In the genomic region with DNA sequence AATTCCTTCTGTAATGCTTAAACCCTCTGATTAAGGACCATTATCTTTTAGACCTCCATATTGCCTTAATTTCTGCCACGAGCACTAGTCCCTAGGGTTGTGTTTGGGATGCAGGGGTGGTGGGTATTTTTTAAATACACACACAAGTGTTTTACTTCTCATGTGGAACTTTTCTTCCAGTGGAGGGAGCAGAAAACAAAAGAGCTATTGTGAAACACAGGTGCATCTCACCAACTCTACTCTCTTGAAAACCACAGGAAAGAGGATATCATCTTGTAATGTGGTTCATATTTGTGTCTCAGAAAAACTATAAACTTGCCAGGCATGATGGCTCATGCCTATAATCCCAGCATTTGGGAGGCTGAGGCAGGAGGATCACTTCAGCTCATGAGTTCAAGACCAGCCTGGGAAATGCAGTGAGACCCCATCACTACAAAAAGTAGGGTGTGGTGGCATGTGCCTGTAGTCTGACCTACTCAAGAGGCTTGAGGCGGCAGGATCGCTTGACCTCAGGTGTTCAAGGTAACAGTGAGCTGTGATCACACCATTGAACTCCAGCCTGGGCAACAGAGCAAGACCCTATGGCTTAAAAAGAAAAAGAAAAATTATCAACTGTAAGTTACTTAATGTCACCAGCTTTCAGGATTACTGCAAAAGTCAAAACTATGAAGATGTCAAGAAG, we compare ENCODE assay signal across 20 cellular contexts. TPM values are rescaled to one million over a fixed set of nuclear protein-coding genes. Genes with fewer than 3 reads are reported as not detected.
DNase-seq lines count a peak whose midpoint lies in the region; ATAC-seq and TF ChIP-seq lines count a peak whose summit lies in the region.
"Had no signal": no experiment of that assay in that cellular context is flagged by ENCODE, and none has a peak within 500 bp of the region (broad histone marks: within the 10 kb centered on the region; RNA-seq: fewer than 3 reads in every experiment).

No MANE protein-coding gene starts in this region.

- in situ Hi-C loops in mammary epithelial cell (cut with MboI; ENCODE audit: low sequenced_read_pairs in 2 of 2): loop anchor here in 1 of 2 donors (25.0 kb wide), 1 partner anchor 247 kb away; no protein-coding TSS in a partner anchor
- in situ Hi-C loops in gastrocnemius medialis (cut with MboI; ENCODE audit: low sequenced_read_pairs in 4 of 4): loop anchor here in 1 of 4 donors (10.0 kb wide), 1 partner anchor 85 kb away; no protein-coding TSS in a partner anchor

- H3K9ac ChIP-seq in mammary epithelial cell (ENCODE audit: insufficient read depth, low read length): no peak overlapping the region

- H3K79me2 ChIP-seq in mammary epithelial cell (ENCODE audit: insufficient read depth, low read length): no peaks in the 10 kb centered on the region

- ATAC-seq in WTC11 (no peak), gastrocnemius medialis (no peak), GM21825 (IDR thresholded peaks at IDR 0.05; ENCODE audit: unreplicated experiment) (no peak), HG03378 (IDR thresholded peaks at IDR 0.05; ENCODE audit: unreplicated experiment) (no peak), GM18502 (IDR thresholded peaks at IDR 0.05; ENCODE audit: poor library complexity, unreplicated experiment) (no peak)
- ATAC-seq: T-cell had no signal

- H3K4me3 Mint-ChIP-seq in MCF 10A (ENCODE audit: unreplicated experiment) (no peak overlapping the region), WTC11 (no peak overlapping the region)
- H3K4me3 Mint-ChIP-seq: T-cell had no signal

- H3K4me3 ChIP-seq in mammary epithelial cell (replicated peaks in 1 of 3; ENCODE audit: insufficient read depth in 1 of 3, low read depth in 2 of 3, low read length in 3 of 3): no peak overlapping the region
- H3K4me3 ChIP-seq in Jurkat, Clone E6-1 (ENCODE audit: low read length): no peak overlapping the region
- no peak overlapping the region for H3K4me3 ChIP-seq in gastrocnemius medialis
- H3K4me3 ChIP-seq: MG63, PC-9, SJSA1 had no signal

- H3K9me3 Mint-ChIP-seq in MCF 10A (ENCODE audit: unreplicated experiment): no peaks in the 10 kb centered on the region
- H3K9me3 Mint-ChIP-seq in WTC11: no peaks in the 10 kb centered on the region
- H3K9me3 Mint-ChIP-seq: T-cell had no signal

- peaks cover 2% of the 10 kb centered on the region for H3K27me3 ChIP-seq in mammary epithelial cell (ENCODE audit: insufficient read depth, low read length)
- no peaks in the 10 kb centered on the region for H3K27me3 ChIP-seq in gastrocnemius medialis
- H3K27me3 ChIP-seq: MG63, SJSA1 had no signal

- CTCF ChIA-PET in mammary epithelial cell (lab: Charles Lee; ENCODE audit: low non-redundant PET): interaction anchor here (0.6 kb wide), 1 partner anchor 37 kb away, joined by 3 read pairs; no protein-coding TSS in a partner anchor
- CTCF ChIA-PET in MCF 10A (lab: Yijun Ruan, JAX): interaction anchor here (1.0 to 1.1 kb wide), 2 partner anchors 9 to 11 kb away, joined by 3 read pairs; no protein-coding TSS in a partner anchor
- CTCF ChIA-PET in WTC11 (lab: Charles Lee): no interaction called here

- dilution Hi-C loops in mammary epithelial cell (cut with HindIII; ENCODE audit: low sequenced_read_pairs): loop anchor here (10.0 kb wide), 1 partner anchor 105 kb away; no protein-coding TSS in a partner anchor

- POLR2A ChIA-PET in MCF 10A (lab: Yijun Ruan, JAX) (no interaction called here), WTC11 (lab: Charles Lee) (no interaction called here)

- H3K4me2 ChIP-seq in mammary epithelial cell (ENCODE audit: insufficient read depth, low read depth, low read length): no peak overlapping the region
- H3K4me2 ChIP-seq: PC-9 had no signal

- H3K36me3 ChIP-seq in mammary epithelial cell (ENCODE audit: insufficient read depth, low read length): no peaks in the 10 kb centered on the region
- no peaks in the 10 kb centered on the region for H3K36me3 ChIP-seq in gastrocnemius medialis
- H3K36me3 ChIP-seq: MG63, SJSA1 had no signal

- no peak for TF ChIP-seq POLR2A in gastrocnemius medialis (IDR thresholded peaks at IDR 0.05)

- no peak overlapping the region for H2AFZ ChIP-seq in mammary epithelial cell (ENCODE audit: low read depth, low read length)
- H2AFZ ChIP-seq: PC-9 had no signal

- H3K27ac ChIP-seq in mammary epithelial cell (ENCODE audit: insufficient read depth, low read depth, low read length) (no peak overlapping the region), gastrocnemius medialis (peak overlapping the region in 3 of 4 donors; percentile 63 to 81 (median 67))
- H3K27ac ChIP-seq: PC-9, SJSA1 had no signal

- peak; percentile 22 for DNase-seq in mammary epithelial cell
- no peak for DNase-seq in MCF 10A (ENCODE audit: unreplicated experiment)
- DNase-seq in Jurkat, Clone E6-1 (ENCODE audit: low read depth, low spot score): peak; percentile 50
- DNase-seq in WTC11 (ENCODE audit: low spot score): no peak
- DNase-seq in gastrocnemius medialis: no peak
- DNase-seq: Calu3, HCEC 1CT, MG63, NCI-H2029, NCI-H2227 treated with DMSO at 0.1 percent for 48 hours, NCI-H748 treated with DMSO at 0.1 percent for 48 hours, PC-9, Right ventricle myocardium superior, RPMI8226, T-cell had no signal

- H3K9me3 ChIP-seq in mammary epithelial cell (replicated peaks; ENCODE audit: insufficient read depth, low read length) (no peaks in the 10 kb centered on the region), gastrocnemius medialis (no peaks in the 10 kb centered on the region)
- H3K9me3 ChIP-seq: MG63, SJSA1 had no signal

- H4K20me1 ChIP-seq in mammary epithelial cell (ENCODE audit: insufficient read depth, low read length): no peaks in the 10 kb centered on the region

- WGBS in mammary epithelial cell (ENCODE audit: low coverage, missing lambda C conversion rate): 83% methylated on average over 3 of the region's 3 CpGs

- H3K36me3 Mint-ChIP-seq in MCF 10A (ENCODE audit: insufficient read depth, unreplicated experiment) (no peaks in the 10 kb centered on the region), WTC11 (no peaks in the 10 kb centered on the region)

- no peak for TF ChIP-seq CTCF in mammary epithelial cell (conservative IDR thresholded peaks at IDR 0.05 in 1 of 2, IDR thresholded peaks at IDR 0.05 in 1 of 2; ENCODE audit: extremely low read depth in 1 of 2, insufficient read depth in 1 of 2, low read depth in 1 of 2, low read length in 2 of 2)
- TF ChIP-seq CTCF in MCF 10A (IDR thresholded peaks at IDR 0.05; ENCODE audit: unreplicated experiment): no peak
- no peak for TF ChIP-seq CTCF in WTC11 (IDR thresholded peaks at IDR 0.05)
- TF ChIP-seq CTCF in gastrocnemius medialis (IDR thresholded peaks at IDR 0.05 in 4 of 5, conservative IDR thresholded peaks at IDR 0.05 in 1 of 5): no peak

- intact Hi-C loops in mammary epithelial cell (cut with micrococcal nuclease): no loop called here
- intact Hi-C loops in MCF 10A (cut with micrococcal nuclease): loop anchor here (10.0 kb wide), 1 partner anchor 55 kb away; the partner anchor contains the start of gene ALDH5A1
- intact Hi-C loops in gastrocnemius medialis (cut with DNase I; ENCODE audit: low total_unique reads): no loop called here

- H3K27ac Mint-ChIP-seq in MCF 10A (ENCODE audit: low read depth, unreplicated experiment) (no peak overlapping the region), WTC11 (no peak overlapping the region)
- H3K27ac Mint-ChIP-seq: T-cell had no signal

- BruUV-seq in mammary epithelial cell (replicated peaks; lab: Mats Ljungman, UMichigan): no TSS peak
- no TSS peak for BruUV-seq in MCF 10A (replicated peaks; lab: Mats Ljungman, UMichigan)

- no peaks in the 10 kb centered on the region for H3K4me1 Mint-ChIP-seq in MCF 10A (ENCODE audit: insufficient read depth, unreplicated experiment)
- H3K4me1 Mint-ChIP-seq in WTC11: no peaks in the 10 kb centered on the region

- H3K4me1 ChIP-seq in mammary epithelial cell (ENCODE audit: insufficient read depth, low read length) (no peaks in the 10 kb centered on the region), gastrocnemius medialis (peaks cover 0 to 4% of the 10 kb centered on the region in 2 donors)
- H3K4me1 ChIP-seq: SJSA1 had no signal

- H3K27me3 Mint-ChIP-seq in MCF 10A (ENCODE audit: insufficient read depth, unreplicated experiment): no peaks in the 10 kb centered on the region
- H3K27me3 Mint-ChIP-seq in WTC11 (ENCODE audit: low read depth): no peaks in the 10 kb centered on the region
- H3K27me3 Mint-ChIP-seq: T-cell had no signal

TF ChIP-seq in WTC11, 78 proteins besides CTCF, POLR2A, EP300 and RAD21:
- TF ChIP-seq FOXP1 (CRISPR knock-in tag; IDR thresholded peaks at IDR 0.05; ENCODE audit: borderline replicate concordance): no peak
- TF ChIP-seq ZNF121 (CRISPR knock-in tag; IDR thresholded peaks at IDR 0.05): 0 out of 2 replicates have a peak, but pooled peaks have one; percentile 37

RNA-seq across cellular contexts. Expression of gene MRS2, which starts 37.3 kb away (rescaled TPM):
- total RNA-seq in mammary epithelial cell (10 to 100 TPM; 23.0 to 26.8 TPM), MCF 10A (2022) (21.2 and 23.0 TPM in 2 replicates), WTC11 (2021) (71.1 to 91.6 TPM (median 73.1 TPM) in 3 replicates), gastrocnemius medialis (10 to 100 TPM; 17.2 to 63.2 (median 44.2) TPM)
- 18.2 TPM for polyA plus RNA-seq in mammary epithelial cell
- 98.2 TPM for polyA minus RNA-seq in mammary epithelial cell
- 37.5 TPM for polyA plus RNA-seq in Jurkat, Clone E6-1 (2012; ENCODE audit: insufficient read depth, insufficient read length)

RNA-seq across cellular contexts. Expression of gene GPLD1, which starts 49.4 kb away (rescaled TPM):
- total RNA-seq in mammary epithelial cell (under 1 TPM in 1 of 2 donors, not detected in 1; 0.33 TPM), MCF 10A (2022) (0.16 and 0.20 TPM in 2 replicates), WTC11 (2021) (5.7 to 8.4 TPM (median 6.3 TPM) in 3 replicates), gastrocnemius medialis (1 to 10 TPM in 1 of 4 donors, under 1 TPM in 3; 0.07 to 1.2 (median 0.28) TPM)
- 0.03 TPM for polyA plus RNA-seq in mammary epithelial cell
- not detected for polyA minus RNA-seq in mammary epithelial cell
- polyA plus RNA-seq in Jurkat, Clone E6-1 (2012; ENCODE audit: insufficient read depth, insufficient read length): 3.6 TPM
- total RNA-seq: LHCN-M2 had no signal

RNA-seq across cellular contexts. Expression of gene ALDH5A1, which starts 54.8 kb away (rescaled TPM):
- total RNA-seq in mammary epithelial cell (1 to 10 TPM; 1.8 to 3.0 TPM), MCF 10A (2022) (1.7 and 2.0 TPM in 2 replicates), WTC11 (2021) (5.1 to 6.7 TPM (median 5.5 TPM) in 3 replicates), gastrocnemius medialis (10 to 100 TPM in 1 of 4 donors, 1 to 10 TPM in 3; 6.4 to 15.4 (median 6.8) TPM)
- polyA plus RNA-seq in mammary epithelial cell: 0.39 TPM
- not detected for polyA minus RNA-seq in mammary epithelial cell
- 32.5 TPM for polyA plus RNA-seq in Jurkat, Clone E6-1 (2012; ENCODE audit: insufficient read depth, insufficient read length)

Comparison
In these comparisons a context has a peak if more than half of its experiments do, and no peak if none do; other contexts are left out.
1. DNase-seq: peak in mammary epithelial cell (single experiment) and Jurkat, Clone E6-1 (single experiment); none in MCF 10A (single experiment), WTC11 (single experiment) and gastrocnemius medialis (0 of 2).